Comparison of ENCODE assay signal across 22 cellular contexts in the genomic region with DNA sequence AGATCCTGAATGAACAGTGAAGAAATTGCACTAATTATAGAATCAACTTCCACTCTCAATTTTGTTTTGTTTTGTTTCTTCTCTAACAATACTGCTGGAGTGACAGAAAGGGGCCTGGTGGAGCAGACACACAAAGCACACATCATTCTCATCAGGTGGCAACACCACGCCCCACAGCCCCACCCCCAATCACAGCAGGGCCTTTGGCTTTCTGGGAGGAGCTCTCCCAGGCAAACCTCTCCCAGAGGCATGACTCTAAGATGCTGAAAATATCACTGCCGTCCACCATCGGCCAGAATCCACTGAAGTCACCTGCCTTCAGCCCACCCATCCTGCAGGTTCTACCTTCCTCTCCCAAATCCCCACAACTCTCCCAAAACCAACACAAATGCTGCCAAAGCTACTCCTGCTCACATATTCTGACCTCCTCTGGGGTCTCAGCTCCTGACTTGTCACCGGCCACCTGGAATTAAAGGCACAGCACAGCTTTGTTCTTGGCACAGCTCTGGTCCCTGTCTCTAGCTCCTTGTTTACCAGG.
DNase-seq lines count a peak whose midpoint lies in the region; ATAC-seq, FAIRE-seq and TF ChIP-seq lines count a peak whose summit lies in the region.
"Had no signal": no experiment of that assay in that cellular context is flagged by ENCODE, and none has a peak within 500 bp of the region (broad histone marks: within the 10 kb centered on the region; RNA-seq: fewer than 3 reads in every experiment).

No MANE protein-coding gene starts in this region.

- WGBS in K562 (ENCODE audit: insufficient coverage, low coverage, missing lambda C conversion rate): 0% methylated on average over 4 of the region's 4 CpGs

- H2AFZ ChIP-seq in K562 (ENCODE audit: low read depth, low read length): no peak overlapping the region

- no peak for TF ChIP-seq RAD21 in K562 (CRISPR knock-in tag; conservative IDR thresholded peaks at IDR 0.05 in 1 of 2, IDR thresholded peaks at IDR 0.05 in 1 of 2)

- BruUV-seq in K562 (replicated peaks; lab: Mats Ljungman, UMichigan): no TSS peak

- H3K4me1 Mint-ChIP-seq in osteocyte (ENCODE audit: unreplicated experiment): no peaks in the 10 kb centered on the region
- H3K4me1 Mint-ChIP-seq: B cell; naive thymus-derived CD4-positive, alpha-beta T cell had no signal

- peaks cover 0 to 13% of the 10 kb centered on the region in 2 experiments; a peak in 2 of 5 replicates for H3K27me3 ChIP-seq in K562 (ENCODE audit: control insufficient read depth in 2 of 2, insufficient read depth in 2 of 2, low read length in 2 of 2)

- no peak overlapping the region for H3K9ac ChIP-seq in K562 (ENCODE audit: insufficient read depth in 1 of 2, low read depth in 2 of 2, low read length in 2 of 2)

- H3K9me3 ChIP-seq in HEK293 (ENCODE audit: control insufficient read depth, insufficient read depth, low read depth, low read length) (no peaks in the 10 kb centered on the region), K562 (replicated peaks; ENCODE audit: control insufficient read depth, insufficient read depth, low read depth, low read length) (no peaks in the 10 kb centered on the region), mucosa of descending colon (no peaks in the 10 kb centered on the region)
- H3K9me3 ChIP-seq: suprapubic skin had no signal

- H3K4me2 ChIP-seq in K562 (ENCODE audit: insufficient read depth, low read length): no peak overlapping the region

- no peak for TF ChIP-seq POLR2A in K562 (conservative IDR thresholded peaks at IDR 0.05)

- DNase-seq in NCI-H2171 (lab: John Stamatoyannopoulos, UW): peak; percentile 9
- DNase-seq in K562 (ENCODE audit: extremely low read depth in 1 of 4, low spot score in 3 of 4): peak in 1 of 4 experiments; percentile 30
- DNase-seq in osteocyte (ENCODE audit: extremely low spot score, unreplicated experiment): peak; percentile 72
- DNase-seq in activated CD4-positive, alpha-beta T cell treated with anti-CD3 and anti-CD28 coated beads, Interleukin-2, amount 50 U/mL, for 1 hour: no peak
- DNase-seq in mucosa of descending colon: no peak
- DNase-seq: activated CD4-positive, alpha-beta T cell treated with anti-CD3 and anti-CD28 coated beads, Interleukin-2, amount 50 U/mL, for 48 hours; activated T-cell treated with anti-CD3 and anti-CD28 coated beads, Interleukin-2, amount 50 U/mL, for 4 hours; GDM1; heart right ventricle; islet precursor cell; naive thymus-derived CD4-positive, alpha-beta T cell had no signal

- no peak overlapping the region for H3K4me3 Mint-ChIP-seq in osteocyte (ENCODE audit: unreplicated experiment)
- H3K4me3 Mint-ChIP-seq: activated naive CD8-positive, alpha-beta T cell; activated T-cell treated with anti-CD3 and anti-CD28 coated beads, Interleukin-2, amount 50 U/mL, for 4 hours; B cell; naive thymus-derived CD4-positive, alpha-beta T cell had no signal

- 0 out of 3 replicates have a peak, but pooled peaks have one; percentile 33 for ATAC-seq in K562
- no peak for ATAC-seq in GM21825 (IDR thresholded peaks at IDR 0.05; ENCODE audit: unreplicated experiment)
- no peak for ATAC-seq in mucosa of descending colon
- ATAC-seq: activated T-cell treated with anti-CD3 and anti-CD28 coated beads, Interleukin-2, amount 50 U/mL, for 4 hours; GM12878; heart right ventricle; naive thymus-derived CD4-positive, alpha-beta T cell had no signal

- H3K27ac ChIP-seq in HEK293 (ENCODE audit: extremely low read depth, low read depth, low read length): no peak overlapping the region
- no peak overlapping the region for H3K27ac ChIP-seq in K562 (ENCODE audit: extremely low read depth, low read depth, low read length)
- H3K27ac ChIP-seq: heart right ventricle, skin epidermis, suprapubic skin had no signal

- H3K27me3 Mint-ChIP-seq in osteocyte (ENCODE audit: unreplicated experiment): no peaks in the 10 kb centered on the region

- no peak for TF ChIP-seq CTCF in HEK293 (tag by site-specific recombination; IDR thresholded peaks at IDR 0.05)
- no peak for TF ChIP-seq CTCF in K562 (IDR thresholded peaks at IDR 0.05 in 2 of 3, conservative IDR thresholded peaks at IDR 0.05 in 1 of 3; ENCODE audit: insufficient read depth in 2 of 3, low read depth in 1 of 3, low read length in 3 of 3)
- no peak for TF ChIP-seq CTCF in osteocyte (IDR thresholded peaks at IDR 0.05)
- TF ChIP-seq CTCF in mucosa of descending colon (IDR thresholded peaks at IDR 0.05): no peak

- H4K20me1 ChIP-seq in K562 (replicated peaks; ENCODE audit: control insufficient read depth, insufficient read depth, low read length): no peaks in the 10 kb centered on the region; the same call in none of the 2 replicates

- H3K36me3 Mint-ChIP-seq in osteocyte (ENCODE audit: unreplicated experiment): no peaks in the 10 kb centered on the region
- H3K36me3 Mint-ChIP-seq: activated naive CD8-positive, alpha-beta T cell; naive thymus-derived CD4-positive, alpha-beta T cell had no signal

- no peak for FAIRE-seq in K562 (lab: Jason Lieb, UNC)
- FAIRE-seq: colon, D721Med, endometrium, GM12878, HTR-8/SVneo had no signal

- H3K9me3 Mint-ChIP-seq in osteocyte (ENCODE audit: unreplicated experiment): no peaks in the 10 kb centered on the region

- no peaks in the 10 kb centered on the region for H3K79me2 ChIP-seq in K562 (ENCODE audit: control insufficient read depth, insufficient read depth, low read length)

- no peak overlapping the region for H3K27ac Mint-ChIP-seq in osteocyte (ENCODE audit: unreplicated experiment)
- H3K27ac Mint-ChIP-seq: activated naive CD8-positive, alpha-beta T cell; B cell had no signal

- in situ Hi-C loops in K562 (cut with MboI): no loop called here

- intact Hi-C loops in K562 (cut with micrococcal nuclease): no loop called here
- intact Hi-C loops in mucosa of descending colon (cut with DNase I, micrococcal nuclease): no loop called here

- H3K4me1 ChIP-seq in HEK293 (ENCODE audit: control insufficient read depth, insufficient read depth, low read length) (no peaks in the 10 kb centered on the region), K562 (replicated peaks in 1 of 2; ENCODE audit: control insufficient read depth in 2 of 2, insufficient read depth in 2 of 2, low read length in 2 of 2) (no peaks in the 10 kb centered on the region), mucosa of descending colon (ENCODE audit: low read depth) (no peaks in the 10 kb centered on the region)
- H3K4me1 ChIP-seq: heart right ventricle, suprapubic skin had no signal

- CTCF ChIA-PET in HEK293 (lab: Yijun Ruan, JAX) (interaction anchor here (0.6 kb wide), 1 partner anchor 309 kb away, joined by 3 read pairs; no protein-coding TSS in a partner anchor), K562 (lab: Yijun Ruan, JAX; ENCODE audit: low intra/inter-chr PET ratio) (no interaction called here)

- TF ChIP-seq EP300 in K562 (IDR thresholded peaks at IDR 0.05; ENCODE audit: low read length): no peak

- H3K9me1 ChIP-seq in K562 (ENCODE audit: control insufficient read depth, insufficient read depth, low read length): no peaks in the 10 kb centered on the region

- POLR2A ChIA-PET in HEK293 (lab: Yijun Ruan, JAX) (no interaction called here), K562 (lab: Yijun Ruan, JAX) (interaction anchor here (1.7 kb wide), 1 partner anchor 25 kb away, joined by 6 read pairs; no protein-coding TSS in a partner anchor)

- H3K4me3 ChIP-seq in HEK293 (ENCODE audit: low read depth, low read length): no peak overlapping the region
- H3K4me3 ChIP-seq in K562: no peak overlapping the region
- H3K4me3 ChIP-seq in mucosa of descending colon: no peak overlapping the region
- H3K4me3 ChIP-seq: GM12878, heart right ventricle, skin epidermis, suprapubic skin had no signal

- no peaks in the 10 kb centered on the region for H3K36me3 ChIP-seq in HEK293 (ENCODE audit: control insufficient read depth in 2 of 2, insufficient read depth in 1 of 2, low read length in 2 of 2)
- no peaks in the 10 kb centered on the region for H3K36me3 ChIP-seq in K562 (ENCODE audit: control insufficient read depth, insufficient read depth, low read length)
- H3K36me3 ChIP-seq in mucosa of descending colon (ENCODE audit: low read depth): no peaks in the 10 kb centered on the region
- H3K36me3 ChIP-seq: heart right ventricle, suprapubic skin had no signal

TF ChIP-seq in HEK293, 187 proteins besides CTCF, POLR2A, EP300 and RAD21:
- TF ChIP-seq ZNF311 (tag by site-specific recombination; IDR thresholded peaks at IDR 0.05; ENCODE audit: borderline replicate concordance) (no peak), KLF1 (tag by site-specific recombination; IDR thresholded peaks at IDR 0.05) (peak; percentile 47)

TF ChIP-seq in K562, 482 proteins besides CTCF, POLR2A, EP300 and RAD21:
- TF ChIP-seq CHD1 (IDR thresholded peaks at IDR 0.05; ENCODE audit: low read length) (no peak), JUN (IDR thresholded peaks at IDR 0.05; ENCODE audit: borderline replicate concordance, low read depth, low read length) (no peak), JUN (CRISPR knock-in tag; IDR thresholded peaks at IDR 0.05; ENCODE audit: borderline replicate concordance) (no peak), ILF3 (IDR thresholded peaks at IDR 0.05; ENCODE audit: borderline replicate concordance) (no peak), NR2F6 (CRISPR knock-in tag; IDR thresholded peaks at IDR 0.05) (no peak), DIDO1 (tag; IDR thresholded peaks at IDR 0.05; ENCODE audit: low read depth) (no peak), DNMT1 (IDR thresholded peaks at IDR 0.05) (no peak), ZNF507 (tag; conservative IDR thresholded peaks at IDR 0.05) (no peak)

Comparison
In these comparisons a context has a peak if more than half of its experiments do, and no peak if none do; other contexts are left out.
1. DNase-seq: peak in NCI-H2171 (single experiment) and osteocyte (single experiment); none in activated CD4-positive, alpha-beta T cell treated with anti-CD3 and anti-CD28 coated beads, Interleukin-2, amount 50 U/mL, for 1 hour (single experiment) and mucosa of descending colon (0 of 3).
2. Of the 44 proteins assayed by ChIP-seq in both K562 and HEK293: peak only in K562: none; only in HEK293: KLF1; in both: none; in neither: 43.